28 cellular contexts compared by ENCODE assay signal in the genomic region with DNA sequence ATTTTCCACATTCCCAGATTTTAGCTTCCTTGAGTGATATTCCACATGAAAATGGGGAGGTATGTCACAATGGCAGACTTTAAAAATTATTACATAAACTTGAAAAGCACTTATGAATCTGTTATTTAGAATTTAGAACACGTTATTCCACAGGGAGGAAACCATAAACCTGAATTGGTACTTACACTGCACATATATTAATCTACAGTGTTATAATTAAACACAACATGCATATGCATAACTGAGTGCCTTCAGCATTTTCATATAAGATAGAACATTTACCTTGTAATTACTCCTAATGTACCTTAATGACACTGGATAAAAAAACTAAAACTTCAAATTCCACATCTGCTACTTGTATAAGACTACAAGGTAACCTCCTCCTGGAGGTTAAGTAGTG. TPM values are rescaled to one million over a fixed set of nuclear protein-coding genes. Genes with fewer than 3 reads are reported as not detected.
"Had no signal": no experiment of that assay in that cellular context is flagged by ENCODE, and none has a peak within 500 bp of the region (broad histone marks: within the 10 kb centered on the region; RNA-seq: fewer than 3 reads in every experiment).

No MANE protein-coding gene starts in this region.

- DNase-seq: activated B cell treated with CpG ODN at 0.5 μM for 24 hours; activated CD4-positive, alpha-beta T cell treated with anti-CD3 and anti-CD28 coated beads for 1 hour; activated CD4-positive, alpha-beta T cell treated with anti-CD3 and anti-CD28 coated beads, Interleukin-2, amount 10 ng/mL, durations not matched to agents 24 days and 14 days; activated CD4-positive, alpha-beta T cell treated with anti-CD3 and anti-CD28 coated beads, Interleukin-2, amount 50 U/mL, for 48 hours; activated CD8-positive, alpha-beta memory T cell treated with anti-CD3 and anti-CD28 coated beads for 24 hours; activated effector memory CD4-positive, alpha-beta T cell treated with anti-CD3 and anti-CD28 coated beads, Interleukin-2, amount 50 U/mL, for 16 hours; activated naive CD4-positive, alpha-beta T cell treated with Interleukin-2 at 50 U/mL for 16 hours; activated naive CD8-positive, alpha-beta T cell treated with anti-CD3 and anti-CD28 coated beads, Interleukin-2, amount 50 U/mL, for 24 hours; activated T-cell treated with anti-CD3 and anti-CD28 coated beads, Interleukin-2, amount 50 U/mL, for 4 hours; amniotic stem cell; body of pancreas; central memory CD4-positive, alpha-beta T cell; MG63; NCI-H1105 treated with DMSO at 0.1 percent for 48 hours; NCI-H1436 treated with DMSO at 0.1 percent for 48 hours; NCI-H187; NCI-H2081; NCI-H446 treated with DMSO at 0.1 percent for 48 hours; NCI-H524 treated with DMSO at 0.1 percent for 48 hours; NK-92 treated with Interleukin-12 subunit alpha and Interleukin-12 subunit beta, amount 100 ng/mL, for 24 hours; OCI-M1; SIG-M5; T-cell; T-helper 2 cell; T1000 had no signal

- H3K36me3 ChIP-seq: ascending aorta had no signal

- H3K27ac Mint-ChIP-seq: activated B cell treated with CpG ODN at 0.5 μM for 24 hours; activated CD4-positive, alpha-beta T cell treated with anti-CD3 and anti-CD28 coated beads, Interleukin-2, amount 10 ng/mL, durations not matched to agents 24 days and 14 days; activated naive CD4-positive, alpha-beta T cell treated with anti-CD3 and anti-CD28 coated beads, Interleukin-2, amount 50 U/mL, for 72 hours; activated naive CD8-positive, alpha-beta T cell treated with anti-CD3 and anti-CD28 coated beads, Interleukin-2, amount 50 U/mL, for 24 hours; T-cell had no signal

- H3K9me3 ChIP-seq: ascending aorta, body of pancreas, MG63 had no signal

- H3K4me1 Mint-ChIP-seq: activated B cell treated with CpG ODN at 0.5 μM for 24 hours; activated CD4-positive, alpha-beta T cell treated with anti-CD3 and anti-CD28 coated beads, Interleukin-2, amount 10 ng/mL, durations not matched to agents 24 days and 14 days; activated naive CD8-positive, alpha-beta T cell treated with anti-CD3 and anti-CD28 coated beads, Interleukin-2, amount 50 U/mL, for 24 hours; T-cell had no signal

- H3K9me3 Mint-ChIP-seq: activated B cell treated with CpG ODN at 0.5 μM for 24 hours; activated CD4-positive, alpha-beta T cell treated with anti-CD3 and anti-CD28 coated beads, Interleukin-2, amount 10 ng/mL, durations not matched to agents 24 days and 14 days; activated naive CD4-positive, alpha-beta T cell treated with anti-CD3 and anti-CD28 coated beads, Interleukin-2, amount 50 U/mL, for 72 hours; activated naive CD8-positive, alpha-beta T cell treated with anti-CD3 and anti-CD28 coated beads, Interleukin-2, amount 50 U/mL, for 24 hours; activated T-cell treated with anti-CD3 and anti-CD28 coated beads, Interleukin-2, amount 50 U/mL, for 4 hours; T-cell had no signal

- H3K27ac ChIP-seq: ascending aorta, KMS-11 had no signal

- ATAC-seq: activated naive CD4-positive, alpha-beta T cell treated with anti-CD3 and anti-CD28 coated beads, Interleukin-2, amount 50 U/mL, for 72 hours; activated naive CD8-positive, alpha-beta T cell treated with anti-CD3 and anti-CD28 coated beads, Interleukin-2, amount 50 U/mL, for 24 hours; activated T-cell treated with anti-CD3 and anti-CD28 coated beads, Interleukin-2, amount 50 U/mL, for 4 hours; body of pancreas; T-cell had no signal

- H3K36me3 Mint-ChIP-seq: activated naive CD4-positive, alpha-beta T cell treated with anti-CD3 and anti-CD28 coated beads, Interleukin-2, amount 50 U/mL, for 72 hours; T-cell had no signal

- H3K4me3 ChIP-seq: ascending aorta, body of pancreas, MG63 had no signal

- H3K4me3 Mint-ChIP-seq: activated B cell treated with CpG ODN at 0.5 μM for 24 hours; activated CD4-positive, alpha-beta T cell treated with anti-CD3 and anti-CD28 coated beads, Interleukin-2, amount 10 ng/mL, durations not matched to agents 24 days and 14 days; activated naive CD8-positive, alpha-beta T cell treated with anti-CD3 and anti-CD28 coated beads, Interleukin-2, amount 50 U/mL, for 24 hours; activated T-cell treated with anti-CD3 and anti-CD28 coated beads, Interleukin-2, amount 50 U/mL, for 4 hours; T-cell had no signal

- H3K27me3 ChIP-seq: ascending aorta, body of pancreas, MG63 had no signal

RNA-seq across cellular contexts. Expression of gene ARHGAP29, which starts 9.8 kb away (rescaled TPM):
- total RNA-seq: activated B cell treated with CpG ODN at 0.5 μM for 24 hours; activated CD4-positive, alpha-beta T cell treated with anti-CD3 and anti-CD28 coated beads, Interleukin-2, amount 10 ng/mL, durations not matched to agents 24 days and 14 days had no signal
